Comparison of ENCODE assay signal across 15 cellular contexts in genomic region chr20:46203510-46203837, GRCh38.
A peak's percentile ranks its signal among the peaks of the same experiment; 100 is the strongest.
DNase-seq lines count a peak whose midpoint lies in the region; FAIRE-seq and TF ChIP-seq lines count a peak whose summit lies in the region.
"Had no signal": no experiment of that assay in that cellular context is flagged by ENCODE, and none has a peak within 500 bp of the region (broad histone marks: within the 10 kb centered on the region; RNA-seq: fewer than 3 reads in every experiment).

No MANE protein-coding gene starts in this region.

- peak; percentile 21 for DNase-seq in NCI-H1105 treated with DMSO at 0.1 percent for 48 hours (lab: John Stamatoyannopoulos, UW)
- no peak for DNase-seq in NCI-H1105 (lab: John Stamatoyannopoulos, UW)
- no peak for DNase-seq in glutamatergic neuron
- no peak for DNase-seq in urothelium cell line (ENCODE audit: low spot score)
- no peak for DNase-seq in OCI-M2 (lab: John Stamatoyannopoulos, UW; ENCODE audit: unreplicated experiment)
- no peak for DNase-seq in iPS-NIHi11 (ENCODE audit: low spot score)
- DNase-seq in retina = no peak
- DNase-seq: 8988T, DMS153, EL, H7, Kasumi-1, NCI-H1694 had no signal

- no peaks in the 10 kb centered on the region for H3K79me2 ChIP-seq in OCI-LY3 (ENCODE audit: low read length)

- H3K4me1 Mint-ChIP-seq in glutamatergic neuron (ENCODE audit: low read depth, unreplicated experiment) = peaks cover 27% of the 10 kb centered on the region

- no peak for TF ChIP-seq CTCF in OCI-LY3 (IDR thresholded peaks at IDR 0.05; ENCODE audit: low read depth, low read length)
- TF ChIP-seq CTCF in glutamatergic neuron (IDR thresholded peaks at IDR 0.05; ENCODE audit: partially characterized antibody, unreplicated experiment) = no peak

- H3K9me3 ChIP-seq in OCI-LY3 (ENCODE audit: insufficient read depth, low read length) = no peaks in the 10 kb centered on the region
- H3K9me3 ChIP-seq: BLaER1 had no signal

- H3K27ac ChIP-seq in OCI-LY3 (ENCODE audit: low read length) = peak overlapping the region; percentile 83
- H3K27ac ChIP-seq: BLaER1 had no signal

- FAIRE-seq in urothelium cell line (lab: Jason Lieb, UNC) = peak; percentile 76

- no peak overlapping the region for H2AFZ ChIP-seq in OCI-LY3 (ENCODE audit: low read depth, low read length)

- peak overlapping the region; percentile 1; the same call in 1 of the 2 replicates for H3K4me3 ChIP-seq in OCI-LY3 (ENCODE audit: low read length)
- H3K4me3 ChIP-seq: BLaER1 had no signal

- peak overlapping the region; percentile 38 for H3K4me2 ChIP-seq in OCI-LY3 (ENCODE audit: low read length)
- H3K4me2 ChIP-seq: BLaER1 had no signal

- H3K27me3 ChIP-seq in OCI-LY3 (ENCODE audit: low read depth, low read length) = no peaks in the 10 kb centered on the region
- H3K27me3 ChIP-seq: BLaER1 had no signal

- H3K9ac ChIP-seq in OCI-LY3 (ENCODE audit: low read length) = peak overlapping the region; percentile 30; the same call in 1 of the 2 replicates
- H3K9ac ChIP-seq: BLaER1 had no signal

- H3K27ac Mint-ChIP-seq in glutamatergic neuron (ENCODE audit: unreplicated experiment) = peak overlapping the region; percentile 23

- H3K4me1 ChIP-seq in OCI-LY3 (ENCODE audit: low read length) = peaks cover 73% of the 10 kb centered on the region

- H3K9me3 Mint-ChIP-seq in glutamatergic neuron (ENCODE audit: unreplicated experiment) = peaks cover 15% of the 10 kb centered on the region

- H3K4me3 Mint-ChIP-seq in glutamatergic neuron (ENCODE audit: unreplicated experiment) = peak overlapping the region; percentile 35

- H3K36me3 Mint-ChIP-seq in glutamatergic neuron (ENCODE audit: unreplicated experiment) = peaks cover 6% of the 10 kb centered on the region

- peaks cover 10% of the 10 kb centered on the region for H3K27me3 Mint-ChIP-seq in glutamatergic neuron (ENCODE audit: unreplicated experiment)

- no peaks in the 10 kb centered on the region for H3K36me3 ChIP-seq in OCI-LY3 (replicated peaks; ENCODE audit: low read depth, low read length)
- H3K36me3 ChIP-seq: BLaER1 had no signal

- H4K20me1 ChIP-seq in OCI-LY3 (ENCODE audit: insufficient read depth, low read length) = no peaks in the 10 kb centered on the region
- H4K20me1 ChIP-seq: BLaER1 had no signal
